ENCODE assay signal across 18 cellular contexts in genomic region chr4:188107931-188108843, GRCh38. TPM values are rescaled to one million over a fixed set of nuclear protein-coding genes. Genes with fewer than 3 reads are reported as not detected.
A peak's percentile ranks its signal among the peaks of the same experiment; 100 is the strongest.
DNase-seq lines count a peak whose midpoint lies in the region; ATAC-seq and TF ChIP-seq lines count a peak whose summit lies in the region.
"Had no signal": no experiment of that assay in that cellular context is flagged by ENCODE, and none has a peak within 500 bp of the region (broad histone marks: within the 10 kb centered on the region; RNA-seq: fewer than 3 reads in every experiment).

No MANE protein-coding gene starts in this region.

- CTCF ChIA-PET in activated CD8-positive, alpha-beta T cell treated with anti-CD3 and anti-CD28 coated beads for 36 hours (lab: Charles Lee), result no interaction called here

- peak; percentile 39 for DNase-seq in AG08395 (ENCODE audit: low spot score)
- peak; percentile 59 for DNase-seq in dedifferentiated amniotic fluid mesenchymal stem cell (ENCODE audit: extremely low spot score)
- peak; percentile 45 for DNase-seq in iPS-NIHi7 (ENCODE audit: extremely low spot score)
- DNase-seq in left lobe of liver (ENCODE audit: low spot score), result no peak
- no peak for DNase-seq in activated CD8-positive, alpha-beta T cell treated with anti-CD3 and anti-CD28 coated beads for 36 hours
- no peak for DNase-seq in NCI-H146 treated with DMSO at 0.1 percent for 48 hours (lab: John Stamatoyannopoulos, UW; ENCODE audit: unreplicated experiment)
- DNase-seq: activated CD4-positive, alpha-beta T cell treated with anti-CD3 and anti-CD28 coated beads for 1 hour; activated T-cell treated with anti-CD3 and anti-CD28 coated beads, Interleukin-2, amount 50 U/mL, for 4 hours; anterior cingulate cortex; DMS53; effector CD4-positive, alpha-beta T cell; head of caudate nucleus; ovary; stimulated activated CD4-positive, alpha-beta T cell treated with anti-CD3 and anti-CD28 coated beads, Interleukin-15, amount 100 ng/mL, for 24 hours; thyroid gland had no signal

- no peak overlapping the region for H3K27ac Mint-ChIP-seq in activated CD8-positive, alpha-beta T cell treated with anti-CD3 and anti-CD28 coated beads for 36 hours

- H3K9ac ChIP-seq in HUES48 (ENCODE audit: low read depth, low read length), result peak overlapping the region; percentile 76

- peak overlapping the region; percentile 98 for H3K27ac ChIP-seq in HUES48 (ENCODE audit: low read depth, low read length)
- H3K27ac ChIP-seq: ovary, thyroid gland had no signal

- H3K4me1 Mint-ChIP-seq in activated CD8-positive, alpha-beta T cell treated with anti-CD3 and anti-CD28 coated beads for 36 hours (ENCODE audit: low read depth), result no peaks in the 10 kb centered on the region

- peaks cover 12% of the 10 kb centered on the region for H3K9me3 Mint-ChIP-seq in activated CD8-positive, alpha-beta T cell treated with anti-CD3 and anti-CD28 coated beads for 36 hours

- H3K4me3 ChIP-seq in HUES48 (ENCODE audit: low read depth, low read length), result peak overlapping the region; percentile 66
- H3K4me3 ChIP-seq: ovary, thyroid gland had no signal

- TF ChIP-seq CTCF in activated CD8-positive, alpha-beta T cell treated with anti-CD3 and anti-CD28 coated beads for 36 hours (IDR thresholded peaks at IDR 0.05), result no peak

- peaks cover 31% of the 10 kb centered on the region for H3K4me1 ChIP-seq in HUES48 (ENCODE audit: control insufficient read depth, insufficient read depth, low read length)
- H3K4me1 ChIP-seq: thyroid gland had no signal

- POLR2A ChIA-PET in activated CD8-positive, alpha-beta T cell treated with anti-CD3 and anti-CD28 coated beads for 36 hours (lab: Charles Lee), result no interaction called here

- intact Hi-C loops in activated CD8-positive, alpha-beta T cell treated with anti-CD3 and anti-CD28 coated beads for 36 hours (cut with micrococcal nuclease), result no loop called here

- H3K36me3 Mint-ChIP-seq in activated CD8-positive, alpha-beta T cell treated with anti-CD3 and anti-CD28 coated beads for 36 hours (ENCODE audit: low read depth), result no peaks in the 10 kb centered on the region

- H3K27me3 ChIP-seq in HUES48 (ENCODE audit: control insufficient read depth, insufficient read depth, low read length), result no peaks in the 10 kb centered on the region
- H3K27me3 ChIP-seq: ovary, thyroid gland had no signal

- H3K4me3 Mint-ChIP-seq in activated CD8-positive, alpha-beta T cell treated with anti-CD3 and anti-CD28 coated beads for 36 hours, result no peak overlapping the region
- H3K4me3 Mint-ChIP-seq: activated T-cell treated with anti-CD3 and anti-CD28 coated beads, Interleukin-2, amount 50 U/mL, for 4 hours had no signal

- H3K36me3 ChIP-seq in HUES48 (ENCODE audit: control insufficient read depth, insufficient read depth, low read length), result peaks cover 23% of the 10 kb centered on the region
- H3K36me3 ChIP-seq: ovary, thyroid gland had no signal

- H3K27me3 Mint-ChIP-seq in activated CD8-positive, alpha-beta T cell treated with anti-CD3 and anti-CD28 coated beads for 36 hours, result no peaks in the 10 kb centered on the region

- ATAC-seq in HG03108 (IDR thresholded peaks at IDR 0.05; ENCODE audit: unreplicated experiment) (no peak), left lobe of liver (no peak)
- ATAC-seq in activated CD8-positive, alpha-beta T cell treated with anti-CD3 and anti-CD28 coated beads for 36 hours, result no peak
- ATAC-seq: activated T-cell treated with anti-CD3 and anti-CD28 coated beads, Interleukin-2, amount 50 U/mL, for 4 hours had no signal

- H3K9me3 ChIP-seq in HUES48 (ENCODE audit: control insufficient read depth, insufficient read depth, low read length), result no peaks in the 10 kb centered on the region
- H3K9me3 ChIP-seq: ovary, thyroid gland had no signal

RNA-seq across cellular contexts. Expression of gene TRIML2, which starts 1.2 kb away (rescaled TPM):
- not detected for total RNA-seq in left lobe of liver
- total RNA-seq in activated CD8-positive, alpha-beta T cell treated with anti-CD3 and anti-CD28 coated beads for 36 hours, result not detected
- total RNA-seq: mesenteric fat pad, ovary, thyroid gland had no signal

RNA-seq across cellular contexts. Expression of gene TRIML1, which starts 31.1 kb away (rescaled TPM):
- total RNA-seq in left lobe of liver, result not detected
- total RNA-seq in activated CD8-positive, alpha-beta T cell treated with anti-CD3 and anti-CD28 coated beads for 36 hours, result not detected
- total RNA-seq: activated T-cell treated with anti-CD3 and anti-CD28 coated beads, Interleukin-2, amount 50 U/mL, for 4 hours; mesenteric fat pad; ovary; thyroid gland had no signal

Comparison
In these comparisons a context has a peak if more than half of its experiments do, and no peak if none do; other contexts are left out.
1. DNase-seq: peak in AG08395 (single experiment), dedifferentiated amniotic fluid mesenchymal stem cell (single experiment) and iPS-NIHi7 (single experiment); none in left lobe of liver (single experiment), activated CD8-positive, alpha-beta T cell treated with anti-CD3 and anti-CD28 coated beads for 36 hours (single experiment) and NCI-H146 treated with DMSO at 0.1 percent for 48 hours (single experiment).